Comparison of ENCODE assay signal across 17 cellular contexts in the genomic region with DNA sequence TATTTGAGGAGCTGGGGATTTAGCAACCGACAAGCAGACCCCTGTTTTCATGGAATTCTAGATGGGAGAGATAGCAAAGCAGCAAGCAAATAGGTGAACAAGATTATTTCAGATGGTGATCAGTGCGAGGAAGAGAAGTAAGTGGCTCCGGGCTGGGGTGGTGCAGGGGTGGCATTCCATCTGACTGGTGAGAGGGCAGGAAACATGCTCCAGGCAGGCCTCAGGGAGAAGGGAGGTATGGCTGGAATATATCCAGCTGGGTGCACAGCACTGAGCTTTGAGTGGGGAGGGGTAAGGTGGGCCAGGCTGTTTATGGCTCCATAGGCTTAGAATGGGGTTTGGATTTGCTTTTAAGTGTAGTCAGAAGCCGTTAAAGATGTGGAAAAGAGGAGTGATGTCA. TPM values are rescaled to one million over a fixed set of nuclear protein-coding genes. Genes with fewer than 3 reads are reported as not detected.
DNase-seq lines count a peak whose midpoint lies in the region; ATAC-seq and TF ChIP-seq lines count a peak whose summit lies in the region.
"Had no signal": no experiment of that assay in that cellular context is flagged by ENCODE, and none has a peak within 500 bp of the region (broad histone marks: within the 10 kb centered on the region; RNA-seq: fewer than 3 reads in every experiment).

No MANE protein-coding gene starts in this region.

- H3K27ac ChIP-seq in aorta (ENCODE audit: low read depth in 1 of 2, low read length in 2 of 2) = peak overlapping the region; percentile 14 to 67
- H3K27ac ChIP-seq: SJCRH30 had no signal

- no peaks in the 10 kb centered on the region for H3K9me3 ChIP-seq in aorta (ENCODE audit: control insufficient read depth, low read length)
- H3K9me3 ChIP-seq: Caco-2, SJCRH30 had no signal

- DNase-seq in stimulated activated naive CD8-positive, alpha-beta T cell treated with anti-CD3 and anti-CD28 coated beads, Interleukin-15, amount 100 ng/mL, for 72 hours = no peak
- DNase-seq in chondrocyte (ENCODE audit: low spot score) (no peak), naive B cell (no peak), aorta (no peak), NCI-H187 treated with DMSO at 0.1 percent for 48 hours (lab: John Stamatoyannopoulos, UW) (no peak), activated gamma-delta T cell (lab: John Stamatoyannopoulos, UW) (no peak), NCI-H1930 (lab: John Stamatoyannopoulos, UW) (no peak)
- DNase-seq: activated T-cell treated with anti-CD3 and anti-CD28 coated beads, Interleukin-2, amount 50 U/mL, for 48 hours; Caco-2; central memory CD4-positive, alpha-beta T cell; foreskin fibroblast; NCI-H1105; SJCRH30; stimulated activated naive CD4-positive, alpha-beta T cell treated with Interleukin-2 at 50 U/mL for 16 hours had no signal

- no peaks in the 10 kb centered on the region for H3K27me3 ChIP-seq in aorta (ENCODE audit: control insufficient read depth in 1 of 2, insufficient read depth in 2 of 2, low read length in 1 of 2)
- H3K27me3 ChIP-seq: SJCRH30 had no signal

- WGBS in aorta, 2 donors = 28 to 31% methylated on average over 4 of the region's 4 CpGs

- TF ChIP-seq CTCF in chondrocyte (IDR thresholded peaks at IDR 0.05) = no peak

- no peaks in the 10 kb centered on the region for H3K9me3 Mint-ChIP-seq in stimulated activated naive CD8-positive, alpha-beta T cell treated with anti-CD3 and anti-CD28 coated beads, Interleukin-15, Interleukin-2, amounts not matched to agents 100 ng/mL and 50 ng/mL, for 24 hours
- H3K9me3 Mint-ChIP-seq in stimulated activated naive CD8-positive, alpha-beta T cell treated with anti-CD3 and anti-CD28 coated beads, Interleukin-15, amount 100 ng/mL, for 72 hours = no peaks in the 10 kb centered on the region
- H3K9me3 Mint-ChIP-seq in chondrocyte (ENCODE audit: low read depth) (no peaks in the 10 kb centered on the region), naive B cell (no peaks in the 10 kb centered on the region)
- H3K9me3 Mint-ChIP-seq: memory B cell had no signal

- intact Hi-C loops in aorta (cut with DNase I) = no loop called here

- no peaks in the 10 kb centered on the region for H3K36me3 ChIP-seq in aorta (ENCODE audit: control insufficient read depth in 1 of 2, insufficient read depth in 2 of 2, low read length in 1 of 2)
- H3K36me3 ChIP-seq: SJCRH30 had no signal

- peaks cover 17% of the 10 kb centered on the region for H3K36me3 Mint-ChIP-seq in stimulated activated naive CD8-positive, alpha-beta T cell treated with anti-CD3 and anti-CD28 coated beads, Interleukin-15, Interleukin-2, amounts not matched to agents 100 ng/mL and 50 ng/mL, for 24 hours (ENCODE audit: low read depth)
- H3K36me3 Mint-ChIP-seq in chondrocyte (ENCODE audit: low read depth) (no peaks in the 10 kb centered on the region), naive B cell (no peaks in the 10 kb centered on the region)
- H3K36me3 Mint-ChIP-seq: memory B cell had no signal

- no peak overlapping the region for H3K4me3 ChIP-seq in aorta (ENCODE audit: low read length in 2 of 2)
- H3K4me3 ChIP-seq: K562, SJCRH30 had no signal

- H3K4me3 Mint-ChIP-seq in stimulated activated naive CD8-positive, alpha-beta T cell treated with anti-CD3 and anti-CD28 coated beads, Interleukin-15, Interleukin-2, amounts not matched to agents 100 ng/mL and 50 ng/mL, for 24 hours = no peak overlapping the region
- H3K4me3 Mint-ChIP-seq in stimulated activated naive CD8-positive, alpha-beta T cell treated with anti-CD3 and anti-CD28 coated beads, Interleukin-15, amount 100 ng/mL, for 72 hours = no peak overlapping the region
- H3K4me3 Mint-ChIP-seq in chondrocyte (ENCODE audit: unreplicated experiment) (no peak overlapping the region), naive B cell (peak overlapping the region in 4 of 8 donors; percentile 4 to 56 (median 46))
- H3K4me3 Mint-ChIP-seq: memory B cell had no signal

- ATAC-seq in stimulated activated naive CD8-positive, alpha-beta T cell treated with anti-CD3 and anti-CD28 coated beads, Interleukin-15, amount 100 ng/mL, for 72 hours = no peak
- ATAC-seq in naive B cell (ENCODE audit: low read depth in 2 of 2) (no peak), aorta (ENCODE audit: low FRiP score) (no peak)
- ATAC-seq: K562 had no signal

- peak overlapping the region; percentile 26 for H3K27ac Mint-ChIP-seq in stimulated activated naive CD8-positive, alpha-beta T cell treated with anti-CD3 and anti-CD28 coated beads, Interleukin-15, Interleukin-2, amounts not matched to agents 100 ng/mL and 50 ng/mL, for 24 hours
- no peak overlapping the region for H3K27ac Mint-ChIP-seq in stimulated activated naive CD8-positive, alpha-beta T cell treated with anti-CD3 and anti-CD28 coated beads, Interleukin-15, amount 100 ng/mL, for 72 hours
- H3K27ac Mint-ChIP-seq in chondrocyte (ENCODE audit: unreplicated experiment) = peak overlapping the region; percentile 13
- peak overlapping the region in 4 of 6 donors; percentile 5 to 92 (median 78) for H3K27ac Mint-ChIP-seq in naive B cell

- peaks cover 60% of the 10 kb centered on the region for H3K4me1 Mint-ChIP-seq in stimulated activated naive CD8-positive, alpha-beta T cell treated with anti-CD3 and anti-CD28 coated beads, Interleukin-15, Interleukin-2, amounts not matched to agents 100 ng/mL and 50 ng/mL, for 24 hours (ENCODE audit: low read depth)
- H3K4me1 Mint-ChIP-seq in stimulated activated naive CD8-positive, alpha-beta T cell treated with anti-CD3 and anti-CD28 coated beads, Interleukin-15, amount 100 ng/mL, for 72 hours = peaks cover 59% of the 10 kb centered on the region
- H3K4me1 Mint-ChIP-seq in chondrocyte (ENCODE audit: low read depth) (peaks cover 51% of the 10 kb centered on the region), naive B cell (peaks cover 46 to 73% (median 71%) of the 10 kb centered on the region in 3 donors)

- H3K4me1 ChIP-seq in aorta (ENCODE audit: control insufficient read depth in 1 of 2, insufficient read depth in 2 of 2, low read length in 2 of 2) = peaks cover 3 to 5% of the 10 kb centered on the region in 2 donors
- H3K4me1 ChIP-seq: SJCRH30 had no signal

- no peaks in the 10 kb centered on the region for H3K27me3 Mint-ChIP-seq in stimulated activated naive CD8-positive, alpha-beta T cell treated with anti-CD3 and anti-CD28 coated beads, Interleukin-15, Interleukin-2, amounts not matched to agents 100 ng/mL and 50 ng/mL, for 24 hours
- no peaks in the 10 kb centered on the region for H3K27me3 Mint-ChIP-seq in stimulated activated naive CD8-positive, alpha-beta T cell treated with anti-CD3 and anti-CD28 coated beads, Interleukin-15, amount 100 ng/mL, for 72 hours
- H3K27me3 Mint-ChIP-seq in chondrocyte (ENCODE audit: low read depth) (no peaks in the 10 kb centered on the region), naive B cell (no peaks in the 10 kb centered on the region)
- H3K27me3 Mint-ChIP-seq: memory B cell had no signal

RNA-seq across cellular contexts. Expression of a gene that starts 21.2 kb away (rescaled TPM):
- total RNA-seq in chondrocyte (0.45 TPM in 1 of 3 replicates, not detected in the others), aorta (1 to 10 TPM; 4.1 to 5.9 TPM)
- polyA plus RNA-seq in naive B cell (ENCODE audit: low read depth in 6 of 6) (1 to 10 TPM in 1 of 6 donors, under 1 TPM in 3, not detected in 2; 0.51 to 1.4 (median 0.84) TPM), aorta (under 1 TPM in 1 of 2 donors, not detected in 1; 0.79 TPM)
- total RNA-seq: Caco-2, K562, SJCRH30 had no signal
- polyA plus RNA-seq: K562 had no signal

Comparison
In these comparisons a context has a peak if more than half of its experiments do, and no peak if none do; other contexts are left out.
1. H3K27ac Mint-ChIP-seq: peak in stimulated activated naive CD8-positive, alpha-beta T cell treated with anti-CD3 and anti-CD28 coated beads, Interleukin-15, Interleukin-2, amounts not matched to agents 100 ng/mL and 50 ng/mL, for 24 hours (single experiment), chondrocyte (single experiment) and naive B cell (4 of 6); none in stimulated activated naive CD8-positive, alpha-beta T cell treated with anti-CD3 and anti-CD28 coated beads, Interleukin-15, amount 100 ng/mL, for 72 hours (0 of 2).